Comparison of ENCODE assay signal across 23 cellular contexts in genomic region chr7:157845203-157845810, GRCh38.
A peak's percentile ranks its signal among the peaks of the same experiment; 100 is the strongest.
DNase-seq lines count a peak whose midpoint lies in the region; FAIRE-seq and TF ChIP-seq lines count a peak whose summit lies in the region.
"Had no signal": no experiment of that assay in that cellular context is flagged by ENCODE, and none has a peak within 500 bp of the region (broad histone marks: within the 10 kb centered on the region; RNA-seq: fewer than 3 reads in every experiment).

No MANE protein-coding gene starts in this region.

- no peaks in the 10 kb centered on the region for H4K20me1 ChIP-seq in BLaER1 treated with 17β-estradiol and CSF1 and Interleukin-3, amounts not matched to agents 10 nM and 100 nM

- H4K8ac ChIP-seq in mesendoderm (ENCODE audit: low read depth, low read length), result no peak overlapping the region

- peaks cover 12 to 16% (median 14%) of the 10 kb centered on the region in 10 experiments for H3K4me1 ChIP-seq in BLaER1 treated with 17β-estradiol and CSF1 and Interleukin-3, amounts not matched to agents 10 nM and 100 nM
- no peaks in the 10 kb centered on the region for H3K4me1 ChIP-seq in mesendoderm (ENCODE audit: control insufficient read depth, low read depth, low read length)
- H3K4me1 ChIP-seq: colonic mucosa, testis had no signal

- H2AK5ac ChIP-seq in mesendoderm (ENCODE audit: low read length), result no peak overlapping the region

- TF ChIP-seq CTCF in astrocyte of the spinal cord (IDR thresholded peaks at IDR 0.05; ENCODE audit: low read depth, low read length), result no peak

- no peak overlapping the region for H3K56ac ChIP-seq in mesendoderm (ENCODE audit: low read length)

- no peak overlapping the region for H3K18ac ChIP-seq in mesendoderm (ENCODE audit: low read length)

- no peak overlapping the region for H3K9ac ChIP-seq in BLaER1 treated with 17β-estradiol and CSF1 and Interleukin-3, amounts not matched to agents 10 nM and 100 nM
- H3K9ac ChIP-seq in mesendoderm (ENCODE audit: low read length), result no peak overlapping the region
- H3K9ac ChIP-seq: SK-N-SH had no signal

- no peak overlapping the region for H2BK120ac ChIP-seq in mesendoderm (ENCODE audit: low read depth, low read length)

- no peaks in the 10 kb centered on the region for H3K79me1 ChIP-seq in mesendoderm (ENCODE audit: low read length)

- no peaks in the 10 kb centered on the region for H3K79me2 ChIP-seq in mesendoderm (ENCODE audit: control insufficient read depth, insufficient read depth, low read length)

- in situ Hi-C loops in astrocyte of the spinal cord (cut with HindIII; ENCODE audit: low sequenced_read_pairs), result no loop called here

- peaks cover 0 to 6% (median 0%) of the 10 kb centered on the region in 11 experiments; a peak in 4 of 22 replicates for H3K27me3 ChIP-seq in BLaER1 treated with 17β-estradiol and CSF1 and Interleukin-3, amounts not matched to agents 10 nM and 100 nM
- H3K27me3 ChIP-seq in MG63 (no peaks in the 10 kb centered on the region), mesendoderm (ENCODE audit: insufficient read depth, low read length, poor library complexity) (no peaks in the 10 kb centered on the region)
- H3K27me3 ChIP-seq: cardiac muscle cell, colonic mucosa, testis had no signal

- peak overlapping the region; percentile 15 for H3K23ac ChIP-seq in mesendoderm (ENCODE audit: low read length)

- H3K27ac ChIP-seq in BLaER1 treated with 17β-estradiol and CSF1 and Interleukin-3, amounts not matched to agents 10 nM and 100 nM, result peak overlapping the region in 3 of 11 experiments; percentile 0 to 27 (median 12); a peak in 2 of 22 replicates
- H3K27ac ChIP-seq in mesendoderm (ENCODE audit: low read depth, low read length), result no peak overlapping the region
- H3K27ac ChIP-seq: cardiac muscle cell, colonic mucosa, epithelial cell of prostate, testis had no signal

- WGBS in mesendoderm (ENCODE audit: extremely low coverage, insufficient coverage, low lambda C conversion rate), result no CpG with 5 or more reads among the region's 20 CpGs

- FAIRE-seq in RCC 7860 (lab: Jason Lieb, UNC), result no peak
- FAIRE-seq: GM12891, HepG2, TTC549, urothelium cell line had no signal

- H3K4me3 ChIP-seq in BLaER1 treated with 17β-estradiol and CSF1 and Interleukin-3, amounts not matched to agents 10 nM and 100 nM, result no peak overlapping the region
- no peak overlapping the region for H3K4me3 ChIP-seq in MG63
- no peak overlapping the region for H3K4me3 ChIP-seq in astrocyte of the spinal cord (ENCODE audit: low read depth, low read length)
- H3K4me3 ChIP-seq in mesendoderm (ENCODE audit: low read length), result no peak overlapping the region
- H3K4me3 ChIP-seq: cardiac muscle cell, colonic mucosa, testis had no signal

- H3K9me3 ChIP-seq in BLaER1 treated with 17β-estradiol and CSF1 and Interleukin-3, amounts not matched to agents 10 nM and 100 nM (replicated peaks in 1 of 11), result peaks cover 5 to 38% (median 10%) of the 10 kb centered on the region in 11 experiments; a peak in 18 of 22 replicates
- H3K9me3 ChIP-seq in MG63, result no peaks in the 10 kb centered on the region
- H3K9me3 ChIP-seq: colonic mucosa, testis had no signal

- H3K36me3 ChIP-seq in BLaER1 treated with 17β-estradiol and CSF1 and Interleukin-3, amounts not matched to agents 10 nM and 100 nM, result no peaks in the 10 kb centered on the region
- no peaks in the 10 kb centered on the region for H3K36me3 ChIP-seq in MG63
- H3K36me3 ChIP-seq in mesendoderm (ENCODE audit: control insufficient read depth, insufficient read depth, low read length), result no peaks in the 10 kb centered on the region
- H3K36me3 ChIP-seq: cardiac muscle cell, colonic mucosa had no signal

- H2BK5ac ChIP-seq in mesendoderm (ENCODE audit: low read length), result no peak overlapping the region

- no peak overlapping the region for H2BK15ac ChIP-seq in mesendoderm (replicated peaks; ENCODE audit: low read depth)

- no peak overlapping the region for H4K5ac ChIP-seq in mesendoderm (ENCODE audit: low read length)

- peak; percentile 87 for DNase-seq in MG63
- peak; percentile 17 for DNase-seq in astrocyte of the spinal cord (ENCODE audit: low read depth, low spot score)
- DNase-seq in mesendoderm, result no peak
- DNase-seq in activated gamma-delta T cell treated with Interleukin-2 at 50 U/mL for 16 hours, result no peak
- no peak for DNase-seq in RCC 7860 (ENCODE audit: low spot score)
- no peak for DNase-seq in DMS53 treated with DMSO at 0.1 percent for 48 hours (lab: John Stamatoyannopoulos, UW; ENCODE audit: unreplicated experiment)
- DNase-seq: activated CD4-positive, alpha-beta memory T cell treated with anti-CD3 and anti-CD28 coated beads for 36 hours; amniotic stem cell; colonic mucosa; effector CD8-positive, alpha-beta T cell; immature natural killer cell; NCI-H82; right cardiac atrium; SK-N-SH; stimulated activated CD4-positive, alpha-beta T cell treated with anti-CD3 and anti-CD28 coated beads, Interleukin-1b, Interleukin-23, amount 100 ng/mL, for 48 hours; testis had no signal

- H3K4me2 ChIP-seq in BLaER1 treated with 17β-estradiol and CSF1 and Interleukin-3, amounts not matched to agents 10 nM and 100 nM, result peak overlapping the region; percentile 39 to 69 (median 50); a peak in 20 of 22 replicates
- no peak overlapping the region for H3K4me2 ChIP-seq in mesendoderm (ENCODE audit: low read length)
- H3K4me2 ChIP-seq: SK-N-SH had no signal

- H3K4ac ChIP-seq in mesendoderm (ENCODE audit: low read depth, low read length), result no peak overlapping the region

Comparison
In these comparisons a context has a peak if more than half of its experiments do, and no peak if none do; other contexts are left out.
1. DNase-seq: peak in MG63 (single experiment) and astrocyte of the spinal cord (single experiment); none in mesendoderm (single experiment), activated gamma-delta T cell treated with Interleukin-2 at 50 U/mL for 16 hours (single experiment), RCC 7860 (single experiment) and DMS53 treated with DMSO at 0.1 percent for 48 hours (single experiment).